ENCODE assay signal across 16 cellular contexts in genomic region chr5:113038714-113039113, GRCh38.
DNase-seq lines count a peak whose midpoint lies in the region; ATAC-seq and TF ChIP-seq lines count a peak whose summit lies in the region.
"Had no signal": no experiment of that assay in that cellular context is flagged by ENCODE, and none has a peak within 500 bp of the region (broad histone marks: within the 10 kb centered on the region; RNA-seq: fewer than 3 reads in every experiment).

No MANE protein-coding gene starts in this region.

- H2AFZ ChIP-seq in mammary epithelial cell (ENCODE audit: low read depth, low read length), result peak overlapping the region; percentile 29

- peak overlapping the region; percentile 28 for H3K4me2 ChIP-seq in mammary epithelial cell (ENCODE audit: insufficient read depth, low read depth, low read length)

- H3K4me3 ChIP-seq in mammary epithelial cell (replicated peaks in 1 of 3; ENCODE audit: insufficient read depth in 1 of 3, low read depth in 2 of 3, low read length in 3 of 3) (no peak overlapping the region), lung (no peak overlapping the region)
- H3K4me3 ChIP-seq: skin epidermis, upper lobe of left lung had no signal

- H3K27me3 ChIP-seq in mammary epithelial cell (ENCODE audit: insufficient read depth, low read length) (no peaks in the 10 kb centered on the region), lung (ENCODE audit: control insufficient read depth, insufficient read depth) (no peaks in the 10 kb centered on the region)
- H3K27me3 ChIP-seq: upper lobe of left lung had no signal

- DNase-seq in Daoy (ENCODE audit: low read depth) (peak; percentile 88), NCI-H1694 treated with DMSO at 0.1 percent for 48 hours (lab: John Stamatoyannopoulos, UW) (peak; percentile 50), mammary epithelial cell (peak; percentile 91), lung (ENCODE audit: low spot score) (peak; percentile 21), NCI-H1092 (lab: John Stamatoyannopoulos, UW) (no peak)
- DNase-seq: activated T-cell treated with anti-CD3 and anti-CD28 coated beads for 4 hours; amygdala; CD4-positive, CD25-positive, alpha-beta regulatory T cell; immature natural killer cell; NCI-H1105 treated with DMSO at 0.1 percent for 48 hours; upper lobe of left lung had no signal

- intact Hi-C loops in mammary epithelial cell (cut with micrococcal nuclease), result loop anchor here (5.0 kb wide), 1 partner anchor 294 kb away; no protein-coding TSS in a partner anchor

- CTCF ChIA-PET in mammary epithelial cell (lab: Charles Lee; ENCODE audit: low non-redundant PET), result no interaction called here

- WGBS in mammary epithelial cell (ENCODE audit: low coverage, missing lambda C conversion rate), result 3% methylated on average over 8 of the region's 9 CpGs
- 80 to 90% methylated on average over 9 of the region's 9 CpGs for WGBS in lung, 2 donors

- ATAC-seq in lung (ENCODE audit: insufficient read depth, low FRiP score) (no peak), GM18861 (IDR thresholded peaks at IDR 0.05; ENCODE audit: unreplicated experiment) (no peak), GM18502 (IDR thresholded peaks at IDR 0.05; ENCODE audit: poor library complexity, unreplicated experiment) (no peak), GM21619 (IDR thresholded peaks at IDR 0.05; ENCODE audit: unreplicated experiment) (no peak)
- ATAC-seq: naive thymus-derived CD8-positive, alpha-beta T cell had no signal

- H4K20me1 ChIP-seq in mammary epithelial cell (ENCODE audit: insufficient read depth, low read length), result no peaks in the 10 kb centered on the region

- peak overlapping the region; percentile 20 for H3K9ac ChIP-seq in mammary epithelial cell (ENCODE audit: insufficient read depth, low read length)

- dilution Hi-C loops in mammary epithelial cell (cut with HindIII; ENCODE audit: low sequenced_read_pairs), result no loop called here

- H3K27ac ChIP-seq in mammary epithelial cell (ENCODE audit: insufficient read depth, low read depth, low read length), result peak overlapping the region; percentile 73
- no peak overlapping the region for H3K27ac ChIP-seq in lung (ENCODE audit: low read depth in 1 of 2, low read length in 1 of 2)
- H3K27ac ChIP-seq: skin epidermis, upper lobe of left lung had no signal

- H3K9me3 ChIP-seq in mammary epithelial cell (replicated peaks; ENCODE audit: insufficient read depth, low read length), result no peaks in the 10 kb centered on the region
- peaks cover 0 to 2% of the 10 kb centered on the region in 2 donors for H3K9me3 ChIP-seq in lung (ENCODE audit: control insufficient read depth in 2 of 2, insufficient read depth in 1 of 2, low read length in 1 of 2)
- H3K9me3 ChIP-seq: upper lobe of left lung had no signal

- H3K79me2 ChIP-seq in mammary epithelial cell (ENCODE audit: insufficient read depth, low read length), result no peaks in the 10 kb centered on the region

- no TSS peak for BruUV-seq in mammary epithelial cell (replicated peaks; lab: Mats Ljungman, UMichigan)

- H3K4me1 ChIP-seq in mammary epithelial cell (ENCODE audit: insufficient read depth, low read length) (peaks cover 16% of the 10 kb centered on the region), lung (ENCODE audit: control insufficient read depth in 2 of 2, insufficient read depth in 2 of 2, low read length in 2 of 2) (peaks cover 0 to 5% of the 10 kb centered on the region in 2 donors)
- H3K4me1 ChIP-seq: upper lobe of left lung had no signal

- TF ChIP-seq CTCF in mammary epithelial cell (conservative IDR thresholded peaks at IDR 0.05 in 1 of 2, IDR thresholded peaks at IDR 0.05 in 1 of 2; ENCODE audit: extremely low read depth in 1 of 2, insufficient read depth in 1 of 2, low read depth in 1 of 2, low read length in 2 of 2), result peak in 1 of 2 donors; percentile 26
- TF ChIP-seq CTCF in lung (IDR thresholded peaks at IDR 0.05; ENCODE audit: control extremely low read depth, extremely low read depth), result no peak

- peaks cover 7% of the 10 kb centered on the region for H3K36me3 ChIP-seq in mammary epithelial cell (ENCODE audit: insufficient read depth, low read length)
- H3K36me3 ChIP-seq in lung (ENCODE audit: control insufficient read depth in 2 of 2, insufficient read depth in 2 of 2, low read length in 2 of 2), result peaks cover 3 to 6% of the 10 kb centered on the region in 2 donors

- in situ Hi-C loops in mammary epithelial cell (cut with MboI; ENCODE audit: low sequenced_read_pairs in 2 of 2), result no loop called here
